In genomic region chr1:36586146-36586545, GRCh38 we compare ENCODE assay signal across 16 cellular contexts.
DNase-seq lines count a peak whose midpoint lies in the region; ATAC-seq, FAIRE-seq and TF ChIP-seq lines count a peak whose summit lies in the region.
"Had no signal": no experiment of that assay in that cellular context is flagged by ENCODE, and none has a peak within 500 bp of the region (broad histone marks: within the 10 kb centered on the region; RNA-seq: fewer than 3 reads in every experiment).

No MANE protein-coding gene starts in this region.

- BruUV-seq in K562 (replicated peaks; lab: Mats Ljungman, UMichigan), result no TSS peak

- POLR2A ChIA-PET in K562 (lab: Yijun Ruan, JAX), result interaction anchor here (0.7 to 1.4 kb wide), 2 partner anchors 10 to 14 kb away, joined by 3 read pairs; no protein-coding TSS in a partner anchor

- CTCF ChIA-PET in K562 (lab: Yijun Ruan, JAX; ENCODE audit: low intra/inter-chr PET ratio), result no interaction called here

- H3K36me3 ChIP-seq in BE2C (no peaks in the 10 kb centered on the region), GM23338 (ENCODE audit: insufficient read depth) (no peaks in the 10 kb centered on the region), K562 (ENCODE audit: control insufficient read depth, insufficient read depth, low read length) (no peaks in the 10 kb centered on the region)
- H3K36me3 ChIP-seq: MG63 had no signal

- H3K27me3 Mint-ChIP-seq in GM23338 (ENCODE audit: insufficient read depth, low read depth, poor library complexity) (peaks cover 29% of the 10 kb centered on the region), CD14-positive monocyte (ENCODE audit: low read depth in 3 of 3) (peaks cover 25 to 40% (median 37%) of the 10 kb centered on the region in 3 donors)

- H3K27ac ChIP-seq in GM23338 (ENCODE audit: low read depth), result no peak overlapping the region
- H3K27ac ChIP-seq in K562 (ENCODE audit: extremely low read depth, low read depth, low read length), result no peak overlapping the region

- no peaks in the 10 kb centered on the region for H4K20me1 ChIP-seq in GM23338 (replicated peaks; ENCODE audit: insufficient read depth)
- peaks cover 31% of the 10 kb centered on the region for H4K20me1 ChIP-seq in K562 (replicated peaks; ENCODE audit: control insufficient read depth, insufficient read depth, low read length)

- H3K27me3 ChIP-seq in BE2C (no peaks in the 10 kb centered on the region), GM23338 (ENCODE audit: insufficient read depth) (no peaks in the 10 kb centered on the region), K562 (ENCODE audit: control insufficient read depth in 2 of 2, insufficient read depth in 2 of 2, low read length in 2 of 2) (peaks cover 42 to 77% of the 10 kb centered on the region in 2 experiments)
- H3K27me3 ChIP-seq: MG63 had no signal

- in situ Hi-C loops in K562 (cut with MboI), result no loop called here

- TF ChIP-seq POLR2A in K562 (conservative IDR thresholded peaks at IDR 0.05), result no peak

- DNase-seq in BE2C, result no peak
- no peak for DNase-seq in GM23338 (ENCODE audit: low spot score)
- peak in 1 of 4 experiments; percentile 20 for DNase-seq in K562 (ENCODE audit: extremely low read depth in 1 of 4, low spot score in 3 of 4)
- DNase-seq in left kidney (ENCODE audit: low read depth, low spot score), result peak; percentile 54
- DNase-seq in CD14-positive monocyte (ENCODE audit: low spot score), result no peak
- DNase-seq in head of caudate nucleus, result no peak
- DNase-seq in superior temporal gyrus (ENCODE audit: extremely low spot score), result no peak
- DNase-seq: CD4-positive, alpha-beta T cell; EL; HFFc6; MG63; NCI-H1092; RPMI8226; SIG-M5 had no signal

- H3K4me3 ChIP-seq in BE2C (ENCODE audit: low read depth, low read length) (peak overlapping the region; percentile 38), GM23338 (no peak overlapping the region), K562 (no peak overlapping the region)
- H3K4me3 ChIP-seq: MG63 had no signal

- intact Hi-C loops in K562 (cut with micrococcal nuclease) (no loop called here), CD14-positive monocyte (cut with micrococcal nuclease) (no loop called here), head of caudate nucleus (cut with DNase I) (no loop called here)

- H3K79me2 ChIP-seq in GM23338 (replicated peaks; ENCODE audit: insufficient read depth), result no peaks in the 10 kb centered on the region
- no peaks in the 10 kb centered on the region for H3K79me2 ChIP-seq in K562 (ENCODE audit: control insufficient read depth, insufficient read depth, low read length)

- H3K27ac Mint-ChIP-seq in GM23338 (no peak overlapping the region), CD14-positive monocyte (no peak overlapping the region)
- H3K27ac Mint-ChIP-seq: CD4-positive, alpha-beta T cell; HFFc6 had no signal

- H3K9me2 ChIP-seq in GM23338 (ENCODE audit: insufficient read depth), result no peaks in the 10 kb centered on the region

- no peak for FAIRE-seq in K562 (lab: Jason Lieb, UNC)
- FAIRE-seq: HepG2 had no signal

- TF ChIP-seq CTCF in BE2C (IDR thresholded peaks at IDR 0.05; ENCODE audit: low read depth, low read length), result no peak
- no peak for TF ChIP-seq CTCF in GM23338 (conservative IDR thresholded peaks at IDR 0.05; ENCODE audit: low read depth in 2 of 2)
- TF ChIP-seq CTCF in K562 (IDR thresholded peaks at IDR 0.05 in 2 of 3, conservative IDR thresholded peaks at IDR 0.05 in 1 of 3; ENCODE audit: insufficient read depth in 2 of 3, low read depth in 1 of 3, low read length in 3 of 3), result no peak
- no peak for TF ChIP-seq CTCF in CD14-positive monocyte (IDR thresholded peaks at IDR 0.05)

- H3K9me3 Mint-ChIP-seq in GM23338, result no peaks in the 10 kb centered on the region
- peaks cover 0 to 5% (median 0%) of the 10 kb centered on the region in 7 donors for H3K9me3 Mint-ChIP-seq in CD14-positive monocyte
- H3K9me3 Mint-ChIP-seq: CD4-positive, alpha-beta T cell; HFFc6 had no signal

- no peak for TF ChIP-seq RAD21 in K562 (CRISPR knock-in tag; conservative IDR thresholded peaks at IDR 0.05 in 1 of 2, IDR thresholded peaks at IDR 0.05 in 1 of 2)

- ATAC-seq in GM23338 (peak; percentile 17), K562 (no peak), HG03342 (IDR thresholded peaks at IDR 0.05; ENCODE audit: unreplicated experiment) (no peak)
- ATAC-seq: HepG2 had no signal

- no peaks in the 10 kb centered on the region for H3K9me3 ChIP-seq in BE2C
- no peaks in the 10 kb centered on the region for H3K9me3 ChIP-seq in K562 (replicated peaks; ENCODE audit: control insufficient read depth, insufficient read depth, low read depth, low read length)
- H3K9me3 ChIP-seq: MG63 had no signal

- WGBS in K562 (ENCODE audit: insufficient coverage, low coverage, missing lambda C conversion rate), result under 1% methylated on average over 12 of the region's 12 CpGs

- no peaks in the 10 kb centered on the region for H3K4me1 ChIP-seq in BE2C
- peaks cover 41% of the 10 kb centered on the region for H3K4me1 ChIP-seq in GM23338 (ENCODE audit: insufficient read depth)
- H3K4me1 ChIP-seq in K562 (replicated peaks in 1 of 2; ENCODE audit: control insufficient read depth in 2 of 2, insufficient read depth in 2 of 2, low read length in 2 of 2), result no peaks in the 10 kb centered on the region; a peak in 2 of 5 replicates

- H3K36me3 Mint-ChIP-seq in GM23338 (ENCODE audit: low read depth) (no peaks in the 10 kb centered on the region), CD14-positive monocyte (no peaks in the 10 kb centered on the region)

- H3K4me3 Mint-ChIP-seq in GM23338 (no peak overlapping the region), CD14-positive monocyte (peak overlapping the region in 1 of 2 donors; percentile 61)
- H3K4me3 Mint-ChIP-seq: CD4-positive, alpha-beta T cell; HFFc6 had no signal

- H3K4me1 Mint-ChIP-seq in GM23338, result peaks cover 73% of the 10 kb centered on the region
- peaks cover 3% of the 10 kb centered on the region for H3K4me1 Mint-ChIP-seq in CD14-positive monocyte

- H3K4me2 ChIP-seq in GM23338, result peak overlapping the region; percentile 57; the same call in 1 of the 2 replicates
- H3K4me2 ChIP-seq in K562 (ENCODE audit: insufficient read depth, low read length), result no peak overlapping the region

- no peak for TF ChIP-seq EP300 in K562 (IDR thresholded peaks at IDR 0.05; ENCODE audit: low read length)

- H2AFZ ChIP-seq in GM23338 (peak overlapping the region; percentile 83), K562 (ENCODE audit: low read depth, low read length) (no peak overlapping the region)

- no peaks in the 10 kb centered on the region for H3K9me1 ChIP-seq in K562 (ENCODE audit: control insufficient read depth, insufficient read depth, low read length)

- H3K9ac ChIP-seq in K562 (ENCODE audit: insufficient read depth in 1 of 2, low read depth in 2 of 2, low read length in 2 of 2), result 0 out of 4 replicates have a peak overlapping the region, but pooled peaks of 1 of the 2 experiments have one; percentile 18

- no peaks in the 10 kb centered on the region for H3F3A ChIP-seq in GM23338 (replicated peaks; ENCODE audit: low read depth)

TF ChIP-seq in GM23338, 12 proteins besides CTCF, POLR2A, EP300 and RAD21 (continues in another document):
- no peak for TF ChIP-seq JUNB (IDR thresholded peaks at IDR 0.05; ENCODE audit: unreplicated experiment)
- TF ChIP-seq ZNF114 (CRISPR knock-in tag; IDR thresholded peaks at IDR 0.05), result no peak
- no peak for TF ChIP-seq ETS1 (IDR thresholded peaks at IDR 0.05)

TF ChIP-seq in K562, 482 proteins besides CTCF, POLR2A, EP300 and RAD21:
- TF ChIP-seq FOSL1 (tag; conservative IDR thresholded peaks at IDR 0.05) (no peak), ZNF3 (CRISPR knock-in tag; IDR thresholded peaks at IDR 0.05) (no peak), ZNF717 (CRISPR knock-in tag; IDR thresholded peaks at IDR 0.05) (no peak), NFXL1 (CRISPR knock-in tag; IDR thresholded peaks at IDR 0.05) (no peak), C11orf30 (IDR thresholded peaks at IDR 0.05; ENCODE audit: low read depth) (no peak), ELF1 (tag; IDR thresholded peaks at IDR 0.05) (no peak), ZFP36 (IDR thresholded peaks at IDR 0.05; ENCODE audit: low read depth, low read length, partially characterized antibody) (peak; percentile 38), ZNF583 (CRISPR knock-in tag; IDR thresholded peaks at IDR 0.05) (no peak)
